ENCODE assay signal across 23 cellular contexts in genomic region chr16:80107900-80108299, GRCh38.
"Had no signal": no experiment of that assay in that cellular context is flagged by ENCODE, and none has a peak within 500 bp of the region (broad histone marks: within the 10 kb centered on the region; RNA-seq: fewer than 3 reads in every experiment).

No MANE protein-coding gene starts in this region.

- H3K4me1 Mint-ChIP-seq: activated CD4-positive, alpha-beta memory T cell treated with anti-CD3 and anti-CD28 coated beads, Interleukin-2, amount 10 ng/mL, durations not matched to agents 7 days and 5 days; activated CD4-positive, alpha-beta T cell treated with anti-CD3 and anti-CD28 coated beads, Interleukin-2, amount 10 ng/mL, durations not matched to agents 24 days and 14 days; activated naive CD4-positive, alpha-beta T cell treated with anti-CD3 and anti-CD28 coated beads, Interleukin-2, amount 10 ng/mL, durations not matched to agents 7 days and 5 days; central memory CD8-positive, alpha-beta T cell; naive thymus-derived CD8-positive, alpha-beta T cell; T-helper 17 cell had no signal

- H3K9me3 Mint-ChIP-seq: activated CD4-positive, alpha-beta memory T cell treated with anti-CD3 and anti-CD28 coated beads, Interleukin-2, amount 10 ng/mL, durations not matched to agents 7 days and 5 days; activated CD4-positive, alpha-beta T cell treated with anti-CD3 and anti-CD28 coated beads, Interleukin-2, amount 10 ng/mL, durations not matched to agents 24 days and 14 days; activated naive CD4-positive, alpha-beta T cell treated with anti-CD3 and anti-CD28 coated beads, Interleukin-2, amount 10 ng/mL, durations not matched to agents 7 days and 5 days; central memory CD8-positive, alpha-beta T cell; mesothelial cell of epicardium had no signal

- H3K27ac Mint-ChIP-seq: activated CD4-positive, alpha-beta memory T cell treated with anti-CD3 and anti-CD28 coated beads, Interleukin-2, amount 10 ng/mL, durations not matched to agents 7 days and 5 days; activated CD4-positive, alpha-beta T cell treated with anti-CD3 and anti-CD28 coated beads, Interleukin-2, amount 10 ng/mL, durations not matched to agents 24 days and 14 days; activated naive CD4-positive, alpha-beta T cell treated with anti-CD3 and anti-CD28 coated beads, Interleukin-2, amount 10 ng/mL, durations not matched to agents 7 days and 5 days; activated T-cell treated with anti-CD3 and anti-CD28 coated beads, Interleukin-2, amount 50 U/mL, for 72 hours; mesothelial cell of epicardium; naive thymus-derived CD8-positive, alpha-beta T cell; progenitor cell of endocrine pancreas; T-helper 17 cell had no signal

- H3K4me3 Mint-ChIP-seq: activated CD4-positive, alpha-beta memory T cell treated with anti-CD3 and anti-CD28 coated beads, Interleukin-2, amount 10 ng/mL, durations not matched to agents 7 days and 5 days; activated CD4-positive, alpha-beta T cell treated with anti-CD3 and anti-CD28 coated beads, Interleukin-2, amount 10 ng/mL, durations not matched to agents 24 days and 14 days; activated naive CD4-positive, alpha-beta T cell treated with anti-CD3 and anti-CD28 coated beads, Interleukin-2, amount 10 ng/mL, durations not matched to agents 7 days and 5 days; activated T-cell treated with anti-CD3 and anti-CD28 coated beads, Interleukin-2, amount 50 U/mL, for 72 hours; central memory CD8-positive, alpha-beta T cell; mesothelial cell of epicardium; naive thymus-derived CD8-positive, alpha-beta T cell; T-helper 17 cell had no signal

- H3K4me3 ChIP-seq: esophagus muscularis mucosa, left lung, sigmoid colon had no signal

- H3K27me3 ChIP-seq: brain microvascular endothelial cell, esophagus muscularis mucosa, left lung, sigmoid colon had no signal

- DNase-seq: activated CD4-positive, alpha-beta memory T cell treated with anti-CD3 and anti-CD28 coated beads, Interleukin-2, amount 10 ng/mL, durations not matched to agents 7 days and 5 days; activated CD4-positive, alpha-beta T cell treated with anti-CD3 and anti-CD28 coated beads, Interleukin-2, amount 10 ng/mL, durations not matched to agents 24 days and 14 days; activated effector memory CD4-positive, alpha-beta T cell treated with Interleukin-2 at 50 U/mL for 16 hours; activated naive CD4-positive, alpha-beta T cell treated with anti-CD3 and anti-CD28 coated beads, Interleukin-2, amount 10 ng/mL, durations not matched to agents 7 days and 5 days; activated T-cell treated with anti-CD3 and anti-CD28 coated beads, Interleukin-2, amount 50 U/mL, for 72 hours; amygdala; brain microvascular endothelial cell; effector memory CD4-positive, alpha-beta T cell; left lung; naive thymus-derived CD8-positive, alpha-beta T cell; retina; sigmoid colon; stimulated activated CD4-positive, alpha-beta T cell treated with anti-CD3 and anti-CD28 coated beads, Interleukin-4, amount 100 ng/mL, for 24 hours; stimulated activated naive CD8-positive, alpha-beta T cell treated with anti-CD3 and anti-CD28 coated beads, Interleukin-15, Interleukin-2, amounts not matched to agents 100 U/mL and 50 U/mL, for 24 hours; SW 1271; T-helper 17 cell had no signal

- FAIRE-seq: colon had no signal

- H3K27me3 Mint-ChIP-seq: activated naive CD4-positive, alpha-beta T cell treated with anti-CD3 and anti-CD28 coated beads, Interleukin-2, amount 10 ng/mL, durations not matched to agents 7 days and 5 days had no signal

- H3K4me1 ChIP-seq: esophagus muscularis mucosa, left lung, sigmoid colon had no signal

- H3K9me3 ChIP-seq: esophagus muscularis mucosa, left lung, sigmoid colon had no signal

- H3K36me3 ChIP-seq: brain microvascular endothelial cell, esophagus muscularis mucosa, left lung, sigmoid colon had no signal

- ATAC-seq: activated CD4-positive, CD25-positive, alpha-beta regulatory T cell treated with anti-CD3 and anti-CD28 coated beads, Interleukin-2, amount 50 U/mL, for 24 hours; activated T-cell treated with anti-CD3 and anti-CD28 coated beads, Interleukin-2, amount 50 U/mL, for 72 hours; left lung; naive thymus-derived CD8-positive, alpha-beta T cell; stimulated activated naive CD8-positive, alpha-beta T cell treated with anti-CD3 and anti-CD28 coated beads, Interleukin-15, Interleukin-2, amounts not matched to agents 100 U/mL and 50 U/mL, for 24 hours; T-helper 17 cell had no signal

- H3K27ac ChIP-seq: brain microvascular endothelial cell, esophagus muscularis mucosa, left lung, sigmoid colon, VCaP had no signal

- H3K36me3 Mint-ChIP-seq: activated naive CD4-positive, alpha-beta T cell treated with anti-CD3 and anti-CD28 coated beads, Interleukin-2, amount 10 ng/mL, durations not matched to agents 7 days and 5 days; mesothelial cell of epicardium; naive thymus-derived CD8-positive, alpha-beta T cell had no signal
